Comparison of ENCODE assay signal across 20 cellular contexts in genomic region chr15:31503758-31504461, GRCh38.
DNase-seq lines count a peak whose midpoint lies in the region; ATAC-seq, FAIRE-seq and TF ChIP-seq lines count a peak whose summit lies in the region.
"Had no signal": no experiment of that assay in that cellular context is flagged by ENCODE, and none has a peak within 500 bp of the region (broad histone marks: within the 10 kb centered on the region; RNA-seq: fewer than 3 reads in every experiment).

No MANE protein-coding gene starts in this region.

- no peak overlapping the region for H3K18ac ChIP-seq in H1 (ENCODE audit: extremely low read depth, low read length)

- CTCF ChIA-PET in H1 (lab: Charles Lee; ENCODE audit: partially characterized antibody): interaction anchor here (0.7 to 1.7 kb wide), 4 partner anchors 13 to 64 kb away, joined by 3 to 9 read pairs (median 3); no protein-coding TSS in a partner anchor

- H4K5ac ChIP-seq in H1 (ENCODE audit: insufficient read length, low read depth, low read length): no peak overlapping the region

- H3K9me3 ChIP-seq in T-helper 17 cell (ENCODE audit: control insufficient read depth, low read length, poor library complexity, severe bottlenecking): no peaks in the 10 kb centered on the region
- no peaks in the 10 kb centered on the region for H3K9me3 ChIP-seq in H1 (ENCODE audit: insufficient read depth in 2 of 2, low read depth in 1 of 2, low read length in 1 of 2)
- H3K9me3 ChIP-seq in gastroesophageal sphincter: no peaks in the 10 kb centered on the region

- no peak overlapping the region for H3K4ac ChIP-seq in H1 (replicated peaks; ENCODE audit: insufficient read length, low read depth, low read length)

- 95% methylated on average over 16 of the region's 17 CpGs; no CpG with 5 or more reads in 1 of the 2 experiments for WGBS in H1 (ENCODE audit: extremely low coverage in 1 of 2, insufficient coverage in 1 of 2, insufficient read length in 1 of 2, insufficient replicate concordance in 2 of 2, low coverage in 1 of 2, low lambda C conversion rate in 2 of 2, missing lambda C conversion rate in 1 of 2), 2 experiments
- 80 to 84% methylated on average over 5 to 6 of the region's 17 CpGs for WGBS in gastroesophageal sphincter (ENCODE audit: low coverage in 1 of 2), 2 donors

- H4K91ac ChIP-seq in H1 (replicated peaks; ENCODE audit: insufficient read length, low read length): no peak overlapping the region

- H2BK5ac ChIP-seq in H1 (ENCODE audit: low read depth, low read length): no peak overlapping the region

- no peak for TF ChIP-seq RAD21 in H1 (IDR thresholded peaks at IDR 0.05 in 1 of 2, conservative IDR thresholded peaks at IDR 0.05 in 1 of 2; ENCODE audit: low read depth in 2 of 2, low read length in 2 of 2)

- TF ChIP-seq POLR2A in H1 (IDR thresholded peaks at IDR 0.05; ENCODE audit: control extremely low read depth in 1 of 2, low read depth in 2 of 2, low read length in 2 of 2): no peak
- TF ChIP-seq POLR2A in gastroesophageal sphincter (IDR thresholded peaks at IDR 0.05): no peak

- H3K79me2 ChIP-seq in H1 (ENCODE audit: control insufficient read depth in 1 of 2, insufficient read depth in 2 of 2, low read length in 2 of 2): no peaks in the 10 kb centered on the region

- no peaks in the 10 kb centered on the region for H4K20me1 ChIP-seq in H1 (replicated peaks in 1 of 2; ENCODE audit: control insufficient read depth in 1 of 2, insufficient read depth in 2 of 2, low read length in 2 of 2)
- H4K20me1 ChIP-seq: BLaER1 treated with 17β-estradiol and CSF1 and Interleukin-3, amounts not matched to agents 10 nM and 100 nM had no signal

- no peaks in the 10 kb centered on the region for H3K27me3 Mint-ChIP-seq in T-helper 17 cell

- no peak for FAIRE-seq in H1 (lab: Jason Lieb, UNC)
- FAIRE-seq: D721Med, GM12892, K562, RCC 7860 had no signal

- no peak overlapping the region for H3K9ac ChIP-seq in H1 (replicated peaks in 1 of 4; ENCODE audit: extremely low read depth in 1 of 4, low read depth in 3 of 4, low read length in 3 of 4)
- H3K9ac ChIP-seq: BLaER1 treated with 17β-estradiol and CSF1 and Interleukin-3, amounts not matched to agents 10 nM and 100 nM had no signal

- intact Hi-C loops in posterior vena cava (cut with DNase I): no loop called here

- ATAC-seq in T-helper 17 cell (no peak), gastroesophageal sphincter (no peak), GM19463 (IDR thresholded peaks at IDR 0.05; ENCODE audit: unreplicated experiment) (no peak)
- ATAC-seq: CD8-positive, alpha-beta T cell; K562; Right ventricle myocardium inferior had no signal

- H4K8ac ChIP-seq in H1 (ENCODE audit: extremely low read depth, insufficient read depth, low read length): 0 out of 2 replicates have a peak overlapping the region, but pooled peaks have one; percentile 25

- H3K27ac ChIP-seq in H1 (ENCODE audit: low read depth, low read length) (no peak overlapping the region), gastroesophageal sphincter (no peak overlapping the region)
- H3K27ac ChIP-seq: BLaER1 treated with 17β-estradiol and CSF1 and Interleukin-3, amounts not matched to agents 10 nM and 100 nM had no signal

- H3K36me3 Mint-ChIP-seq in T-helper 17 cell (ENCODE audit: low read depth): no peaks in the 10 kb centered on the region
- H3K36me3 Mint-ChIP-seq: CD8-positive, alpha-beta T cell had no signal

- H2BK20ac ChIP-seq in H1 (ENCODE audit: low read length): no peak overlapping the region

- H3K27ac Mint-ChIP-seq in T-helper 17 cell: peak overlapping the region; percentile 14
- H3K27ac Mint-ChIP-seq: CD8-positive, alpha-beta T cell had no signal

- TF ChIP-seq EP300 in H1 (IDR thresholded peaks at IDR 0.05; ENCODE audit: borderline replicate concordance in 1 of 2, low read depth in 2 of 2, low read length in 2 of 2): no peak
- no peak for TF ChIP-seq EP300 in gastroesophageal sphincter (IDR thresholded peaks at IDR 0.05)

- TF ChIP-seq CTCF in H1 (IDR thresholded peaks at IDR 0.05; ENCODE audit: control extremely low read depth in 1 of 3, insufficient read depth in 1 of 3, low read depth in 1 of 3, low read length in 3 of 3): no peak
- TF ChIP-seq CTCF in gastroesophageal sphincter (IDR thresholded peaks at IDR 0.05): no peak

- H3K23me2 ChIP-seq in H1 (ENCODE audit: low read depth, low read length): no peaks in the 10 kb centered on the region

- no peak overlapping the region for H3K56ac ChIP-seq in H1 (replicated peaks; ENCODE audit: insufficient read length, low read depth, low read length)

- no peak overlapping the region for H3K4me3 Mint-ChIP-seq in T-helper 17 cell
- H3K4me3 Mint-ChIP-seq: CD8-positive, alpha-beta T cell had no signal

- POLR2A ChIA-PET in H1 (lab: Charles Lee; ENCODE audit: partially characterized antibody): interaction anchor here (0.7 kb wide), 1 partner anchor 1140 kb away, joined by 3 read pairs; no protein-coding TSS in a partner anchor

- H3K27me3 ChIP-seq in H1 (replicated peaks in 1 of 4; ENCODE audit: control insufficient read depth in 3 of 4, extremely low read depth in 1 of 4, insufficient read depth in 3 of 4, low read length in 3 of 4): no peaks in the 10 kb centered on the region
- H3K27me3 ChIP-seq in gastroesophageal sphincter: no peaks in the 10 kb centered on the region
- H3K27me3 ChIP-seq: BLaER1 treated with 17β-estradiol and CSF1 and Interleukin-3, amounts not matched to agents 10 nM and 100 nM had no signal

- no peaks in the 10 kb centered on the region for H3K79me1 ChIP-seq in H1 (ENCODE audit: low read depth, low read length)

- peaks cover 4% of the 10 kb centered on the region for H3K4me1 Mint-ChIP-seq in T-helper 17 cell

- no peak overlapping the region for H3K4me2 ChIP-seq in H1 (ENCODE audit: insufficient read depth in 1 of 2, low read depth in 2 of 2, low read length in 2 of 2)
- H3K4me2 ChIP-seq: BLaER1 treated with 17β-estradiol and CSF1 and Interleukin-3, amounts not matched to agents 10 nM and 100 nM had no signal

- H3K14ac ChIP-seq in H1 (ENCODE audit: insufficient read length): no peak overlapping the region

- no peak overlapping the region for H2AFZ ChIP-seq in H1 (ENCODE audit: low read length)

- peak; percentile 16 for DNase-seq in D341Med (ENCODE audit: low spot score)
- no peak for DNase-seq in T-helper 17 cell
- peak in 1 of 2 experiments; percentile 16 for DNase-seq in H1 (ENCODE audit: low read depth in 1 of 2, low spot score in 2 of 2)
- peak; percentile 64 for DNase-seq in posterior vena cava (ENCODE audit: low spot score)
- DNase-seq in NCI-H1436 (lab: John Stamatoyannopoulos, UW): no peak
- DNase-seq: NCI-H1105; NCI-H1694; NCI-H2081 treated with DMSO at 0.1 percent for 48 hours; NCI-H510A; NCI-H748 treated with DMSO at 0.1 percent for 48 hours; NK-92 treated with Interleukin-12 subunit alpha and Interleukin-12 subunit beta, amount 100 ng/mL, for 24 hours had no signal

- no peak overlapping the region for H2AK5ac ChIP-seq in H1 (ENCODE audit: low read depth, low read length)

- H3K36me3 ChIP-seq in H1 (ENCODE audit: control insufficient read depth in 2 of 4, insufficient read depth in 4 of 4, low read length in 3 of 4) (no peaks in the 10 kb centered on the region), gastroesophageal sphincter (peaks cover 0 to 26% of the 10 kb centered on the region in 2 donors)
- H3K36me3 ChIP-seq: BLaER1 treated with 17β-estradiol and CSF1 and Interleukin-3, amounts not matched to agents 10 nM and 100 nM had no signal

- H2BK15ac ChIP-seq in H1 (ENCODE audit: low read length): no peak overlapping the region

- no peak overlapping the region for H2BK12ac ChIP-seq in H1 (ENCODE audit: low read depth, low read length)

- no peak overlapping the region for H3K23ac ChIP-seq in H1 (ENCODE audit: insufficient read length)

- H3K4me3 ChIP-seq in H1 (ENCODE audit: extremely low read depth in 1 of 4, insufficient read depth in 2 of 4, low read depth in 3 of 4, low read length in 4 of 4): no peak overlapping the region
- H3K4me3 ChIP-seq in gastroesophageal sphincter: no peak overlapping the region
- H3K4me3 ChIP-seq: BLaER1 treated with 17β-estradiol and CSF1 and Interleukin-3, amounts not matched to agents 10 nM and 100 nM; K562 had no signal

- H2BK120ac ChIP-seq in H1 (replicated peaks; ENCODE audit: low read depth, low read length): no peak overlapping the region

- no peaks in the 10 kb centered on the region for H3K4me1 ChIP-seq in H1 (replicated peaks in 1 of 4; ENCODE audit: control insufficient read depth in 3 of 4, insufficient read depth in 4 of 4, low read length in 3 of 4)
- H3K4me1 ChIP-seq in gastroesophageal sphincter: no peaks in the 10 kb centered on the region

TF ChIP-seq in H1, 55 proteins besides CTCF, POLR2A, EP300 and RAD21:
- TF ChIP-seq SP2 (IDR thresholded peaks at IDR 0.05; ENCODE audit: low read length): no peak
- TF ChIP-seq POLR2AphosphoS5 (IDR thresholded peaks at IDR 0.05; ENCODE audit: low read depth, low read length): no peak
- no peak for TF ChIP-seq CBX5 (IDR thresholded peaks at IDR 0.05; ENCODE audit: low read depth, low read length)
- no peak for TF ChIP-seq CHD1 (IDR thresholded peaks at IDR 0.05; ENCODE audit: low read depth, low read length)
- TF ChIP-seq CEBPB (IDR thresholded peaks at IDR 0.05; ENCODE audit: low read depth, low read length): no peak
- TF ChIP-seq SP1 (IDR thresholded peaks at IDR 0.05; ENCODE audit: low read depth, low read length): no peak
- no peak for TF ChIP-seq PHF8 (conservative IDR thresholded peaks at IDR 0.05; ENCODE audit: low read depth, low read length)
- no peak for TF ChIP-seq MAFK (IDR thresholded peaks at IDR 0.05; ENCODE audit: low read depth, low read length)
- no peak for TF ChIP-seq RBBP5 (IDR thresholded peaks at IDR 0.05; ENCODE audit: borderline replicate concordance, low read depth, low read length)
- no peak for TF ChIP-seq SIRT6 (IDR thresholded peaks at IDR 0.05; ENCODE audit: low read length)
- no peak for TF ChIP-seq ZNF274 (IDR thresholded peaks at IDR 0.05; ENCODE audit: borderline replicate concordance, extremely low read depth, low read length)
- no peak for TF ChIP-seq FOSL1 (IDR thresholded peaks at IDR 0.05; ENCODE audit: insufficient read depth, low read depth, low read length)

Comparison
In these comparisons a context has a peak if more than half of its experiments do, and no peak if none do; other contexts are left out.
1. DNase-seq: peak in D341Med (single experiment) and posterior vena cava (single experiment); none in T-helper 17 cell (0 of 3) and NCI-H1436 (single experiment).